In the genomic region with DNA sequence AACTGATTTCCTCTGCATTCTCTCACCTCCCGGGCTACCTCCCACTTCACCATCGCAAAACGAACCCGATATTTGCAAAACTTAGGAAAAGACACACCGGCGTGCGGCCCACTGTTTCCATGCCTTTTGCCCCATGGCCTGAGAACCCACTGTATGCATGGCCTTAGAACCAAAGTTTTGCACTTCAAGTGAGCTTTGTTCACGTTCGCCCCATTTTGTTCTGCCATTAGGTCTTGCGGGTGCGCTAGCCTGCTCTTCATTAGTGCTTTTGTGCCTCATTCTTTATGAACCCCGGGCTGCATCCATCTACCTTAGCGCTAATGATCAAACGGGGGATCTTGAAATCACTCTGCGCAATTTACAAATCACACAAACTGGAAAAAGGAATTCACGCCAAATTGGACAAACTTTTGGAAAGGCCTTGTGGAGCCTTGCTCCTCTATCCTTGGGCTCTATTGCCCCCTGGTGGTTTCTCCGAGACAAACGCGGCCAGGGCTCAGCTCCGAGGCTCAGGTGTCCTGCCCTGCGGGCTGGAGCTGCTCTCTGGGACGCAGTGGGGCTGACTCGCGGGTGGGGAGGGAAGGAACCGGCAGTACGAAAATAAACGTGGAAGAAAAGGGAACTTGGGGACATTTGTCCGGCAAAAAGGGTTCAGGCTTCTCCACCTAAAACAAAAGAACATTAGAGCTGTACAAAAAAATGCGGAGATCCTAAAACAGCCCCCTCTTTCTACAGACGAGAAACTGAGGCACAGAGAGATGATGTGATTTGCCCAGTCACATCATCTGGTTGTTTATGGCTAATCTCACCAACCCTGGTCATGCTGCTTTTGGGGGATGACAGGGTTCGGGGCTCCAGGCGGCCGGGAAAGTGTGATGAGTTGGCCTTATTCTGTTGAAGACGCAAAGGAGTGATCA, we compare ENCODE assay signal across 1 cellular context.
TF ChIP-seq lines count a peak whose summit lies in the region.

No MANE protein-coding gene starts in this region.

TF ChIP-seq in K562, 482 proteins besides CTCF, POLR2A, EP300 and RAD21 (continued from another document):
- TF ChIP-seq TCF7 (IDR thresholded peaks at IDR 0.05; ENCODE audit: borderline replicate concordance): 0 out of 2 replicates have a peak, but pooled peaks have one; percentile 18
- no peak for TF ChIP-seq ATF1 (CRISPR knock-in tag; IDR thresholded peaks at IDR 0.05)
- TF ChIP-seq ATF1 (tag; IDR thresholded peaks at IDR 0.05): peak; percentile 2; the same call in 1 of the 2 replicates
- TF ChIP-seq LCOR (CRISPR knock-in tag; IDR thresholded peaks at IDR 0.05): 0 out of 2 replicates have a peak, but pooled peaks have one; percentile 40
- TF ChIP-seq, protein P1, sequence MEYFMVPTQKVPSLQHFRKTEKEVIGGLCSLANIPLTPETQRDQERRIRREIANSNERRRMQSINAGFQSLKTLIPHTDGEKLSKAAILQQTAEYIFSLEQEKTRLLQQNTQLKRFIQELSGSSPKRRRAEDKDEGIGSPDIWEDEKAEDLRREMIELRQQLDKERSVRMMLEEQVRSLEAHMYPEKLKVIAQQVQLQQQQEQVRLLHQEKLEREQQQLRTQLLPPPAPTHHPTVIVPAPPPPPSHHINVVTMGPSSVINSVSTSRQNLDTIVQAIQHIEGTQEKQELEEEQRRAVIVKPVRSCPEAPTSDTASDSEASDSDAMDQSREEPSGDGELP (CRISPR knock-in tag; IDR thresholded peaks at IDR 0.05; ENCODE audit: borderline replicate concordance): peak; percentile 59; the same call in 1 of the 2 replicates
- TF ChIP-seq, protein P2, sequence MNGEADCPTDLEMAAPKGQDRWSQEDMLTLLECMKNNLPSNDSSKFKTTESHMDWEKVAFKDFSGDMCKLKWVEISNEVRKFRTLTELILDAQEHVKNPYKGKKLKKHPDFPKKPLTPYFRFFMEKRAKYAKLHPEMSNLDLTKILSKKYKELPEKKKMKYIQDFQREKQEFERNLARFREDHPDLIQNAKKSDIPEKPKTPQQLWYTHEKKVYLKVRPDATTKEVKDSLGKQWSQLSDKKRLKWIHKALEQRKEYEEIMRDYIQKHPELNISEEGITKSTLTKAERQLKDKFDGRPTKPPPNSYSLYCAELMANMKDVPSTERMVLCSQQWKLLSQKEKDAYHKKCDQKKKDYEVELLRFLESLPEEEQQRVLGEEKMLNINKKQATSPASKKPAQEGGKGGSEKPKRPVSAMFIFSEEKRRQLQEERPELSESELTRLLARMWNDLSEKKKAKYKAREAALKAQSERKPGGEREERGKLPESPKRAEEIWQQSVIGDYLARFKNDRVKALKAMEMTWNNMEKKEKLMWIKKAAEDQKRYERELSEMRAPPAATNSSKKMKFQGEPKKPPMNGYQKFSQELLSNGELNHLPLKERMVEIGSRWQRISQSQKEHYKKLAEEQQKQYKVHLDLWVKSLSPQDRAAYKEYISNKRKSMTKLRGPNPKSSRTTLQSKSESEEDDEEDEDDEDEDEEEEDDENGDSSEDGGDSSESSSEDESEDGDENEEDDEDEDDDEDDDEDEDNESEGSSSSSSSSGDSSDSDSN (IDR thresholded peaks at IDR 0.05; ENCODE audit: borderline replicate concordance in 1 of 2, low read depth in 2 of 2, low read length in 2 of 2): 0 out of 4 replicates have a peak, but pooled peaks of 1 of the 2 experiments have one; percentile 69
- TF ChIP-seq NRF1 (conservative IDR thresholded peaks at IDR 0.05 in 1 of 2, IDR thresholded peaks at IDR 0.05 in 1 of 2): 0 out of 4 replicates have a peak, but pooled peaks of 1 of the 2 experiments have one; percentile 14
- 0 out of 4 replicates have a peak, but pooled peaks of 1 of the 2 experiments have one; percentile 42 for TF ChIP-seq KDM4B (IDR thresholded peaks at IDR 0.05; ENCODE audit: borderline replicate concordance in 2 of 2, low read depth in 1 of 2)
- TF ChIP-seq XRCC5 (IDR thresholded peaks at IDR 0.05; ENCODE audit: low read depth, low read length): peak; percentile 43; the same call in 1 of the 2 replicates
- TF ChIP-seq XRCC4 (IDR thresholded peaks at IDR 0.05; ENCODE audit: extremely low read depth, insufficient read depth, insufficient read length): no peak
- peak; percentile 80 for TF ChIP-seq SMC3 (conservative IDR thresholded peaks at IDR 0.05; ENCODE audit: insufficient read depth, low read depth, low read length)
- 0 out of 2 replicates have a peak, but pooled peaks have one; percentile 25 for TF ChIP-seq CTBP1 (IDR thresholded peaks at IDR 0.05; ENCODE audit: borderline replicate concordance)
- 0 out of 2 replicates have a peak, but pooled peaks have one; percentile 28 for TF ChIP-seq KLF16 (IDR thresholded peaks at IDR 0.05)
- peak in 1 of 2 experiments; percentile 38; a peak in 1 of 4 replicates for TF ChIP-seq RCOR1 (IDR thresholded peaks at IDR 0.05; ENCODE audit: borderline replicate concordance in 1 of 2, low read depth in 2 of 2, low read length in 2 of 2)
- TF ChIP-seq KDM1A (IDR thresholded peaks at IDR 0.05): no peak
- TF ChIP-seq TEAD4 (IDR thresholded peaks at IDR 0.05; ENCODE audit: low read length): no peak
- TF ChIP-seq TEAD4 (CRISPR knock-in tag; IDR thresholded peaks at IDR 0.05; ENCODE audit: borderline replicate concordance): no peak
- 0 out of 2 replicates have a peak, but pooled peaks have one; percentile 41 for TF ChIP-seq ARID2 (IDR thresholded peaks at IDR 0.05)
- peak; percentile 51; the same call in 1 of the 2 replicates for TF ChIP-seq CC2D1A (IDR thresholded peaks at IDR 0.05)
- no peak for TF ChIP-seq KHSRP (IDR thresholded peaks at IDR 0.05)
- no peak for TF ChIP-seq NR2C2 (CRISPR knock-in tag; IDR thresholded peaks at IDR 0.05)
- 0 out of 2 replicates have a peak, but pooled peaks have one; percentile 25 for TF ChIP-seq NR2C2 (tag; IDR thresholded peaks at IDR 0.05)
- TF ChIP-seq MBD1 (CRISPR knock-in tag; IDR thresholded peaks at IDR 0.05): peak; percentile 70; the same call in 1 of the 2 replicates
- TF ChIP-seq ZEB2 (IDR thresholded peaks at IDR 0.05): 0 out of 2 replicates have a peak, but pooled peaks have one; percentile 15
- no peak for TF ChIP-seq RBBP5 (IDR thresholded peaks at IDR 0.05; ENCODE audit: borderline replicate concordance, insufficient read depth, low read length, poor library complexity, severe bottlenecking)
TF ChIP-seq in K562: peak in this region for 22.
